ENCODE assay signal across 27 cellular contexts in genomic region chr18:79668203-79668602, GRCh38.
"Had no signal": no experiment of that assay in that cellular context is flagged by ENCODE, and none has a peak within 500 bp of the region (broad histone marks: within the 10 kb centered on the region; RNA-seq: fewer than 3 reads in every experiment).

No MANE protein-coding gene starts in this region.

- H3K4me1 ChIP-seq: stomach, suprapubic skin, testis, thyroid gland, tibial artery, tibial nerve, transverse colon, upper lobe of left lung, upper lobe of right lung, uterus, vagina had no signal

- FAIRE-seq: urothelium cell line had no signal

- H3K36me3 ChIP-seq: stomach, suprapubic skin, thoracic aorta, thyroid gland, transverse colon, upper lobe of left lung, upper lobe of right lung, uterus, vagina had no signal

- ATAC-seq: stimulated activated effector memory CD8-positive, alpha-beta T cell treated with anti-CD3 and anti-CD28 coated beads, Interleukin-12 subunit alpha, Interleukin-12 subunit beta, amount 100 ng/mL, for 72 hours; stimulated activated memory B cell treated with anti-CD40 and anti-IgM and Interleukin-4, amounts not matched to agents 10 μg/mL and 1 μg/mL and 100 μg/mL, for 72 hours; stimulated activated naive B cell treated with anti-CD40 and anti-IgM and Interleukin-4, amounts not matched to agents 10 μg/mL and 1 μg/mL and 100 μg/mL, for 72 hours; stimulated activated naive CD8-positive, alpha-beta T cell treated with anti-CD3 and anti-CD28 coated beads, Interleukin-15, amount 100 ng/mL, for 72 hours; stimulated activated naive CD8-positive, alpha-beta T cell treated with anti-CD3 and anti-CD28 coated beads, Interleukin-15, Interleukin-2, amounts not matched to agents 100 U/mL and 50 U/mL, for 24 hours; upper lobe of right lung had no signal

- H3K4me3 ChIP-seq: stomach, suprapubic skin, testis, thoracic aorta, thyroid gland, tibial artery, tibial nerve, transverse colon, upper lobe of left lung, upper lobe of right lung, uterus, vagina had no signal

- H3K27me3 ChIP-seq: stomach, suprapubic skin, testis, thyroid gland, tibial artery, tibial nerve, transverse colon, upper lobe of left lung, upper lobe of right lung, uterus, vagina had no signal

- DNase-seq: stimulated activated CD4-positive, alpha-beta T cell treated with anti-CD3 and anti-CD28 coated beads, Interleukin-2, amount 100 ng/mL, for 48 hours; stimulated activated CD4-positive, alpha-beta T cell treated with anti-CD3 and anti-CD28 coated beads, Interleukin-4, amount 100 ng/mL, for 1 hour; stimulated activated CD4-positive, alpha-beta T cell treated with anti-CD3 and anti-CD28 coated beads, Interleukin-4, amount 100 ng/mL, for 24 hours; stimulated activated CD4-positive, alpha-beta T cell treated with anti-CD3 and anti-CD28 coated beads, Interleukin-4, amount 100 ng/mL, for 4 hours; stimulated activated CD8-positive, alpha-beta memory T cell treated with anti-CD3 and anti-CD28 coated beads, Interleukin-4, amount 100 ng/mL, for 48 hours; stimulated activated naive B cell treated with anti-CD40 and anti-IgM and Interleukin-4, amounts not matched to agents 10 μg/mL and 1 μg/mL and 100 μg/mL, for 72 hours; stimulated activated naive CD4-positive, alpha-beta T cell; stimulated activated naive CD4-positive, alpha-beta T cell treated with Interleukin-2 at 50 U/mL for 16 hours; stimulated activated naive CD8-positive, alpha-beta T cell treated with anti-CD3 and anti-CD28 coated beads, Interleukin-15, amount 100 ng/mL, for 72 hours; stimulated activated naive CD8-positive, alpha-beta T cell treated with anti-CD3 and anti-CD28 coated beads, Interleukin-15, Interleukin-2, amounts not matched to agents 100 U/mL and 50 U/mL, for 24 hours; stomach; substantia nigra; testis; thyroid gland; tibial artery; transverse colon; trophoblast cell; upper lobe of left lung; upper lobe of right lung; uterus had no signal

- H3K9me3 ChIP-seq: stomach, suprapubic skin, testis, thoracic aorta, thyroid gland, tibial artery, tibial nerve, transverse colon, upper lobe of left lung, upper lobe of right lung, uterus, vagina had no signal

- H3K27ac ChIP-seq: stomach, suprapubic skin, testis, thoracic aorta, thyroid gland, tibial artery, tibial nerve, transverse colon, upper lobe of left lung, upper lobe of right lung, uterus, vagina had no signal
